25 cellular contexts compared by ENCODE assay signal in the genomic region with DNA sequence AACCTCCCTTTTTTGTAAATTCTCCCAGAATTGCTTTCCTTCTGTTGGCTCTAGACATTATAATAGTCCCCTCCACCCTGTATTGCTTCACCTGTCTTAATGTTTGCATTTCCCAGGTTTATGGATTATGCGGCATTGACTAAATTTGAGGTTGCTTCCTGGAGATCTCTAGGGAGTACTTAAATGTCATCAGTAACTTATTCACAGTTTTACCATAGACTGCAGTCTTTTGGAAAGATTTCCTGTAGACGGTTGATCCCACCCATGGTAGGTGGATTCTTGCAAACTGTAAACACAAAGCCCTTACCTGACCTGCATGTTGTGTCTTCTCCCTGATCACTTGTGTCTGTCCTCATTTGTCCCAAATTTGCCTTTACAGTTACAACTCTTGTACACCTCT. TPM values are rescaled to one million over a fixed set of nuclear protein-coding genes. Genes with fewer than 3 reads are reported as not detected.
"Had no signal": no experiment of that assay in that cellular context is flagged by ENCODE, and none has a peak within 500 bp of the region (broad histone marks: within the 10 kb centered on the region; RNA-seq: fewer than 3 reads in every experiment).

No MANE protein-coding gene starts in this region.

- H3K9me3 ChIP-seq: ascending aorta, left ventricle myocardium inferior, ovary, prostate gland, right atrium auricular region, spleen, testis, vagina had no signal

- H3K4me3 ChIP-seq: ascending aorta, left ventricle myocardium inferior, ovary, prostate gland, right atrium auricular region, spleen, testis, vagina had no signal

- ATAC-seq: esophagus mucosa; natural killer cell treated with Interleukin-12 subunit alpha and Interleukin-12 subunit beta and Interleukin-15 and Interleukin-18, amount 100 ng/mL, for 72 hours had no signal

- H3K27me3 ChIP-seq: ascending aorta, brain microvascular endothelial cell, ovary, testis, vagina had no signal

- H3K27ac ChIP-seq: ascending aorta, brain microvascular endothelial cell, left ventricle myocardium inferior, ovary, prostate gland, right atrium auricular region, spleen, testis, vagina had no signal

- H3K4me1 ChIP-seq: ascending aorta, left ventricle myocardium inferior, prostate gland, right atrium auricular region, spleen, testis, vagina had no signal

- DNase-seq: activated B cell treated with CpG ODN at 0.5 μM for 24 hours; activated CD4-positive, alpha-beta memory T cell treated with anti-CD3 and anti-CD28 coated beads, Interleukin-2, amount 10 ng/mL, durations not matched to agents 7 days and 5 days; activated CD4-positive, alpha-beta T cell treated with anti-CD3 and anti-CD28 coated beads for 4 hours; activated gamma-delta T cell treated with Interleukin-2 at 50 U/mL for 16 hours; brain microvascular endothelial cell; caudate nucleus; effector memory CD4-positive, alpha-beta T cell; foreskin melanocyte; hippocampal formation; kidney glomerular epithelial cell; left ventricle myocardium inferior; mammary epithelial cell; ovary; spleen; stimulated activated CD4-positive, alpha-beta T cell treated with anti-CD3 and anti-CD28 coated beads, Interleukin-4, amount 100 ng/mL, for 1 hour; stimulated activated naive CD4-positive, alpha-beta T cell; testis had no signal

- H3K36me3 ChIP-seq: ascending aorta, brain microvascular endothelial cell, left ventricle myocardium inferior, ovary, prostate gland, right atrium auricular region, spleen, vagina had no signal

RNA-seq across cellular contexts. Expression of a gene that starts 6.2 kb away (rescaled TPM):
- total RNA-seq: activated B cell treated with CpG ODN at 0.5 μM for 24 hours; activated CD4-positive, alpha-beta memory T cell treated with anti-CD3 and anti-CD28 coated beads, Interleukin-2, amount 10 ng/mL, durations not matched to agents 7 days and 5 days; ascending aorta; dermis microvascular lymphatic vessel endothelial cell; left ventricle myocardium inferior; mammary epithelial cell; mesothelial cell of epicardium; natural killer cell treated with Interleukin-12 subunit alpha and Interleukin-12 subunit beta and Interleukin-15 and Interleukin-18, amount 100 ng/mL, for 72 hours; ovary; spleen; vagina had no signal
- polyA plus RNA-seq: mammary epithelial cell had no signal

RNA-seq across cellular contexts. Expression of a gene that starts 48.3 kb away (rescaled TPM):
- total RNA-seq: ascending aorta, dermis microvascular lymphatic vessel endothelial cell, left ventricle myocardium inferior had no signal
